ENCODE assay signal across 19 cellular contexts in the genomic region with DNA sequence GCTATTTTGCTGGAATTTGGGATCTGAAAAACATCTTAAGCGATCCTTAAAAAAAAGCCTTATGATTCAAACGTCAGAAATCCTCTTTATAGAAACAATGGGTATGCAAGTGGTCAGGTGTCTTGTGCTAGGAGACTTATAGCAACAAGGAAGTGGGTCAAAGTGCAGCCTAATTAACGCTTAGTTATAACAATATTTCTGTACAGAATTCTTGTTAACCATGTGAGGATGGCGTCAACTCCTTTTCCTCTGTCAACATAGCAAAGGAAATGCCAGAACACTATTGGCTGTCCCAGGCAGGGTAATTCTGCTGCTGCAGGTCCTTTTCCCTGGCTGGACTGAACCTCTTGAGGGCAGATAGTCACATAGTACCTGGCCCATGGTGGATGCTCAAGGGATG. TPM values are rescaled to one million over a fixed set of nuclear protein-coding genes. Genes with fewer than 3 reads are reported as not detected.
DNase-seq lines count a peak whose midpoint lies in the region; ATAC-seq, FAIRE-seq and TF ChIP-seq lines count a peak whose summit lies in the region.
"Had no signal": no experiment of that assay in that cellular context is flagged by ENCODE, and none has a peak within 500 bp of the region (broad histone marks: within the 10 kb centered on the region; RNA-seq: fewer than 3 reads in every experiment).

No MANE protein-coding gene starts in this region.

- no peak overlapping the region for H3K27ac Mint-ChIP-seq in GM23338
- H3K27ac Mint-ChIP-seq: B cell; CD4-positive, alpha-beta T cell; HFFc6 had no signal

- H3K27me3 ChIP-seq in GM23338 (ENCODE audit: insufficient read depth) (no peaks in the 10 kb centered on the region), endothelial cell of umbilical vein (ENCODE audit: control insufficient read depth in 2 of 2, insufficient read depth in 2 of 2, low read length in 2 of 2) (peaks cover 3 to 6% of the 10 kb centered on the region in 2 experiments)

- no peak for ATAC-seq in GM23338
- ATAC-seq: GM12878 had no signal

- H3K4me3 Mint-ChIP-seq in GM23338, result no peak overlapping the region
- H3K4me3 Mint-ChIP-seq: B cell; CD4-positive, alpha-beta T cell; HFFc6 had no signal

- H3K9me2 ChIP-seq in GM23338 (ENCODE audit: insufficient read depth), result 0 out of 2 replicates have a peak, but pooled peaks cover 3% of the 10 kb centered on the region

- H3K9ac ChIP-seq in endothelial cell of umbilical vein (replicated peaks; ENCODE audit: extremely low read depth, insufficient read depth, low read length), result no peak overlapping the region
- H3K9ac ChIP-seq: GM23248 had no signal

- H4K20me1 ChIP-seq in GM23338 (replicated peaks; ENCODE audit: insufficient read depth) (no peaks in the 10 kb centered on the region), endothelial cell of umbilical vein (replicated peaks; ENCODE audit: control insufficient read depth, extremely low read depth, insufficient read depth, low read length) (no peaks in the 10 kb centered on the region)

- H3K36me3 Mint-ChIP-seq in GM23338 (ENCODE audit: low read depth), result peaks cover 57% of the 10 kb centered on the region

- H3K4me3 ChIP-seq in GM23338 (no peak overlapping the region), endothelial cell of umbilical vein (replicated peaks in 1 of 3; ENCODE audit: insufficient read depth in 1 of 3, low read depth in 1 of 3, low read length in 3 of 3) (no peak overlapping the region), retinal pigment epithelial cell (ENCODE audit: low read length) (no peak overlapping the region)
- H3K4me3 ChIP-seq: GM12878, GM23248 had no signal

- no peak overlapping the region for H2AFZ ChIP-seq in GM23338
- H2AFZ ChIP-seq in endothelial cell of umbilical vein (ENCODE audit: low read depth, low read length), result no peak overlapping the region
- H2AFZ ChIP-seq: GM23248 had no signal

- POLR2A ChIA-PET in endothelial cell of umbilical vein (lab: Charles Lee), result no interaction called here

- no peaks in the 10 kb centered on the region for H3K9me3 ChIP-seq in endothelial cell of umbilical vein (replicated peaks; ENCODE audit: control insufficient read depth, insufficient read depth, low read length)

- peak overlapping the region; percentile 46; the same call in 1 of the 2 replicates for H3K27ac ChIP-seq in GM23338 (ENCODE audit: low read depth)
- H3K27ac ChIP-seq in endothelial cell of umbilical vein (ENCODE audit: insufficient read depth, low read depth, low read length), result no peak overlapping the region
- H3K27ac ChIP-seq: GM23248, HL-60 had no signal

- H3K4me2 ChIP-seq in GM23338 (no peak overlapping the region), endothelial cell of umbilical vein (ENCODE audit: insufficient read depth, low read length) (no peak overlapping the region)

- TF ChIP-seq CTCF in GM23338 (conservative IDR thresholded peaks at IDR 0.05; ENCODE audit: low read depth in 2 of 2), result no peak
- no peak for TF ChIP-seq CTCF in endothelial cell of umbilical vein (IDR thresholded peaks at IDR 0.05; ENCODE audit: extremely low read depth in 1 of 2, insufficient read depth in 1 of 2, low read depth in 1 of 2, low read length in 2 of 2)
- TF ChIP-seq CTCF in retinal pigment epithelial cell (conservative IDR thresholded peaks at IDR 0.05; ENCODE audit: low read depth, low read length), result no peak

- H3K4me1 ChIP-seq in GM23338 (ENCODE audit: insufficient read depth) (peaks cover 29% of the 10 kb centered on the region), endothelial cell of umbilical vein (ENCODE audit: control insufficient read depth, extremely low read depth, insufficient read depth, low read length) (no peaks in the 10 kb centered on the region)

- DNase-seq in GM23338 (ENCODE audit: low spot score) (no peak), astrocyte of the hippocampus (ENCODE audit: low read depth, low spot score) (peak; percentile 3), endothelial cell of umbilical vein (ENCODE audit: low read depth, low spot score) (peak; percentile 59), retinal pigment epithelial cell (ENCODE audit: low read depth) (peak; percentile 99), SHP77 treated with DMSO at 0.1 percent for 48 hours (lab: John Stamatoyannopoulos, UW) (no peak), mucosa of gallbladder (ENCODE audit: low spot score) (no peak), T-helper 1 cell (no peak)
- DNase-seq: ACHN; C1 segment of cervical spinal cord; CD4-positive, alpha-beta T cell; DMS79; GM23248; HCEC 1CT; HFFc6 had no signal

- H3F3A ChIP-seq in GM23338 (replicated peaks; ENCODE audit: low read depth), result 0 out of 2 replicates have a peak, but pooled peaks cover 3% of the 10 kb centered on the region

- no peaks in the 10 kb centered on the region for H3K9me1 ChIP-seq in endothelial cell of umbilical vein (replicated peaks; ENCODE audit: control insufficient read depth, extremely low read depth, insufficient read depth, low read length)

- BruUV-seq in endothelial cell of umbilical vein (replicated peaks; lab: Mats Ljungman, UMichigan), result no TSS peak

- H3K9me3 Mint-ChIP-seq in GM23338, result peaks cover 26% of the 10 kb centered on the region
- H3K9me3 Mint-ChIP-seq: HFFc6 had no signal

- no peak for FAIRE-seq in endothelial cell of umbilical vein (lab: Jason Lieb, UNC)
- FAIRE-seq: GM12878, GM18507 had no signal

- peaks cover 38% of the 10 kb centered on the region for H3K4me1 Mint-ChIP-seq in GM23338
- H3K4me1 Mint-ChIP-seq: B cell had no signal

- H3K36me3 ChIP-seq in GM23338 (ENCODE audit: insufficient read depth) (0 out of 2 replicates have a peak, but pooled peaks cover 4% of the 10 kb centered on the region), endothelial cell of umbilical vein (ENCODE audit: control insufficient read depth in 2 of 2, extremely low read depth in 1 of 2, insufficient read depth in 2 of 2, low read length in 2 of 2) (no peaks in the 10 kb centered on the region)

- TF ChIP-seq POLR2A in endothelial cell of umbilical vein (IDR thresholded peaks at IDR 0.05; ENCODE audit: low read depth, low read length), result no peak

- intact Hi-C loops in endothelial cell of umbilical vein (cut with micrococcal nuclease), result no loop called here

- no peaks in the 10 kb centered on the region for H3K79me2 ChIP-seq in GM23338 (replicated peaks; ENCODE audit: insufficient read depth)
- H3K79me2 ChIP-seq in endothelial cell of umbilical vein (ENCODE audit: control insufficient read depth, insufficient read depth, low read length), result no peaks in the 10 kb centered on the region

- CTCF ChIA-PET in endothelial cell of umbilical vein (lab: Charles Lee), result interaction anchor here (1.7 kb wide), 1 partner anchor 155 kb away, joined by 6 read pairs; no protein-coding TSS in a partner anchor

- dilution Hi-C loops in endothelial cell of umbilical vein (cut with MboI; ENCODE audit: extremely low pct_ligation_motif_present, low sequenced_read_pairs), result no loop called here

- H3K27me3 Mint-ChIP-seq in GM23338 (ENCODE audit: insufficient read depth, low read depth, poor library complexity), result peaks cover 15% of the 10 kb centered on the region
- H3K27me3 Mint-ChIP-seq: B cell; CD4-positive, alpha-beta T cell had no signal

TF ChIP-seq in GM23338, 12 proteins besides CTCF, POLR2A, EP300 and RAD21 (continues in another document):
- TF ChIP-seq EZH2phosphoT487 (IDR thresholded peaks at IDR 0.05; ENCODE audit: unreplicated experiment) (no peak), STAT1 (IDR thresholded peaks at IDR 0.05; ENCODE audit: unreplicated experiment) (no peak), ZNF114 (CRISPR knock-in tag; IDR thresholded peaks at IDR 0.05) (no peak), ZNF331 (CRISPR knock-in tag; IDR thresholded peaks at IDR 0.05; ENCODE audit: low read depth) (no peak), NANOG (IDR thresholded peaks at IDR 0.05; ENCODE audit: borderline replicate concordance) (no peak), ETS1 (IDR thresholded peaks at IDR 0.05) (no peak), JUNB (IDR thresholded peaks at IDR 0.05; ENCODE audit: unreplicated experiment) (no peak)

TF ChIP-seq in endothelial cell of umbilical vein, 7 proteins besides CTCF, POLR2A, EP300 and RAD21:
- TF ChIP-seq, protein P1, sequence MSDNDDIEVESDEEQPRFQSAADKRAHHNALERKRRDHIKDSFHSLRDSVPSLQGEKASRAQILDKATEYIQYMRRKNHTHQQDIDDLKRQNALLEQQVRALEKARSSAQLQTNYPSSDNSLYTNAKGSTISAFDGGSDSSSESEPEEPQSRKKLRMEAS (IDR thresholded peaks at IDR 0.05; ENCODE audit: insufficient read depth, insufficient read length), result no peak
- TF ChIP-seq MYC (IDR thresholded peaks at IDR 0.05; ENCODE audit: low read depth, low read length) (no peak), EZH2 (IDR thresholded peaks at IDR 0.05; ENCODE audit: borderline replicate concordance, low read depth, low read length, severe bottlenecking) (no peak), JUN (IDR thresholded peaks at IDR 0.05; ENCODE audit: borderline replicate concordance, insufficient read depth, insufficient read length, low read depth) (no peak), POLR2AphosphoS5 (IDR thresholded peaks at IDR 0.05; ENCODE audit: insufficient read depth, low read depth, low read length) (no peak), FOS (IDR thresholded peaks at IDR 0.05; ENCODE audit: borderline replicate concordance, insufficient read depth, low read length) (no peak), GATA2 (IDR thresholded peaks at IDR 0.05; ENCODE audit: insufficient read depth, insufficient read length, low read depth, low read length) (no peak)

RNA-seq across cellular contexts. Expression of gene KCNK12, which starts 21.6 kb away (rescaled TPM):
- total RNA-seq in GM23338 (2014; rRNA removed; shearing (Covaris generic)), result 17.3 and 17.5 TPM in 2 replicates
- polyA plus RNA-seq in GM23338 (2016; fragmentation: Nextera tagmentation; extraction: Ambion mirVana) (6.6 and 7.1 TPM in 2 replicates), endothelial cell of umbilical vein (0.05 TPM in 1 of 2 replicates, not detected in the other)
- total RNA-seq in endothelial cell of umbilical vein (not detected in 2 replicates), mucosa of gallbladder (0.12 TPM)
- polyA plus RNA-seq in endothelial cell of umbilical vein (2011; cell fraction: cytosol; rRNA removed), result not detected in 2 replicates
- polyA plus RNA-seq in endothelial cell of umbilical vein (2011; cell fraction: nucleus; rRNA removed), result not detected in 2 replicates
- 0.03 and 0.04 TPM in 2 replicates for polyA plus RNA-seq in endothelial cell of umbilical vein (2012)
- polyA minus RNA-seq in endothelial cell of umbilical vein, result not detected in 2 replicates
- polyA minus RNA-seq in endothelial cell of umbilical vein (2011; cell fraction: cytosol; rRNA and poly(A)+ RNA removed), result not detected
- polyA minus RNA-seq in endothelial cell of umbilical vein (2011; cell fraction: nucleus; rRNA and poly(A)+ RNA removed), result not detected in 2 replicates
- total RNA-seq: A172, GM23248 had no signal

Comparison
In these comparisons a context has a peak if more than half of its experiments do, and no peak if none do; other contexts are left out.
1. DNase-seq: peak in astrocyte of the hippocampus (single experiment), endothelial cell of umbilical vein (single experiment) and retinal pigment epithelial cell (single experiment); none in GM23338 (single experiment), SHP77 treated with DMSO at 0.1 percent for 48 hours (single experiment), mucosa of gallbladder (single experiment) and T-helper 1 cell (0 of 5).
2. RNA of gene KCNK12, which starts 21.6 kb away (total RNA-seq): 17.3 to 17.5 TPM in GM23338; 0.12 TPM in mucosa of gallbladder (single experiment) and not detected in endothelial cell of umbilical vein; every median in the first group is over 10 times any median in the second.